Comparison of ENCODE assay signal across 18 cellular contexts in the genomic region with DNA sequence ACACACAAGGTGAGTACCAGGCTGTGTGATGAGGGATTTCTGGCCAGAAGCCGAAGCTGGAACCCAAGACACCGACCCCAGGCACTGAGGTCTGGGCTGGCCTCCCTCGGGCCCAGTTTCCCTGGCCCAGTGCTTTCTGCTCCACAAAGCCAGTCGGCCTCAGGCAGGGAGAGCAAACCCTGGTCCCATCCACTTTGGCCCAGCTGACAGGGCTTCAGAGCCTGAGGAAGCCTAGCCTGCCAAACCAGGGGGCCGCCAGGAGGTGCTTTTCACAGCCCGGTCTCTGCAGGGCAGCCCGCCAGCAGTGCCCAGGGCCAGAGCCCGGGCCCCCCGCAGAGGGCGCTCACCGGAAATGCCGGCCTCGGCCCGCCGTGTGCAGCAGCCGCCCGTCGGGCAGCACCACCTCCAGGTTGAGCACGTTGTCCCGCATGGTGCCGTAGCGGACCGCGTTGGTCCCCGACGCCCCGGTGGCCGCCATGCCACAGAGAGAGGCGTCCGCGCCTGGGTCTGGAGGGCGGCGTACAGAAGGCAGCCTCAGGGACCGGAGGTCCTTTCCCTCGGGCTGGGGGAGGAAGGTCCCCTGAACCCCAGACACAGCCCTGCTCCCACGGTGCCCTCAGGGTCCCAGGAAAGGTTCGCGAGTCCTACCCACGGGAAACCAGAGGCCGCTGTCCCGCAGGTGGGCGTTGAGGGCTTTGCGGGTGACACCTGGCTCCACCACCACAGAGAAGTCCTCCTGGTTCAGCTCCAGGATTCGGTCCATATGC. TPM values are rescaled to one million over a fixed set of nuclear protein-coding genes. Genes with fewer than 3 reads are reported as not detected.
DNase-seq lines count a peak whose midpoint lies in the region; TF ChIP-seq lines count a peak whose summit lies in the region.
"Had no signal": no experiment of that assay in that cellular context is flagged by ENCODE, and none has a peak within 500 bp of the region (broad histone marks: within the 10 kb centered on the region; RNA-seq: fewer than 3 reads in every experiment).

No MANE protein-coding gene starts in this region.

- H3K9me3 ChIP-seq in endodermal cell (ENCODE audit: control insufficient read depth, low read length): no peaks in the 10 kb centered on the region

- no peak overlapping the region for H3K9ac ChIP-seq in endodermal cell (ENCODE audit: extremely low read depth, low read length, poor library complexity, severe bottlenecking)
- H3K9ac ChIP-seq: KMS-11 had no signal

- H3K27me3 Mint-ChIP-seq in endodermal cell (ENCODE audit: insufficient read depth): no peaks in the 10 kb centered on the region

- H3K4me3 ChIP-seq in endodermal cell (ENCODE audit: low read length): no peak overlapping the region
- H3K4me3 ChIP-seq: BLaER1 treated with 17β-estradiol and CSF1 and Interleukin-3, amounts not matched to agents 10 nM and 100 nM had no signal

- intact Hi-C loops in posterior vena cava (cut with DNase I): no loop called here

- peak; percentile 22 for DNase-seq in DMS 273 (lab: John Stamatoyannopoulos, UW; ENCODE audit: unreplicated experiment)
- DNase-seq in DMS 273 treated with DMSO at 0.1 percent for 48 hours (lab: John Stamatoyannopoulos, UW): no peak
- DNase-seq in NCI-H1092 (lab: John Stamatoyannopoulos, UW): peak; percentile 50
- peak; percentile 52 for DNase-seq in endodermal cell
- DNase-seq in posterior vena cava (ENCODE audit: low spot score): peak; percentile 78
- DNase-seq in RWPE1 (ENCODE audit: low spot score): no peak
- DNase-seq in HCEC 1CT: no peak
- no peak for DNase-seq in RKO (ENCODE audit: low spot score)
- DNase-seq: DMS153; NCI-H1105 treated with DMSO at 0.1 percent for 48 hours; NCI-H187; NCI-H2171 treated with DMSO at 0.1 percent for 48 hours; NCI-H524; NK-92 treated with Interleukin-12 subunit alpha and Interleukin-12 subunit beta, amount 100 ng/mL, for 24 hours had no signal

- no peaks in the 10 kb centered on the region for H3K36me3 Mint-ChIP-seq in endodermal cell (ENCODE audit: low read depth)

- H3K4me1 ChIP-seq in endodermal cell (ENCODE audit: control insufficient read depth, insufficient read depth, low read length): no peaks in the 10 kb centered on the region

- no peaks in the 10 kb centered on the region for H3K27me3 ChIP-seq in endodermal cell (ENCODE audit: control insufficient read depth, insufficient read depth, low read length, poor library complexity, severe bottlenecking)

- H3K27ac ChIP-seq in endodermal cell (ENCODE audit: low read depth, low read length) (no peak overlapping the region), RWPE1 (no peak overlapping the region)
- H3K27ac ChIP-seq: 22Rv1, HL-60, KMS-11 had no signal

- peaks cover 38% of the 10 kb centered on the region for H3K4me1 Mint-ChIP-seq in endodermal cell

- peaks cover 12% of the 10 kb centered on the region for H3K9me3 Mint-ChIP-seq in endodermal cell

- POLR2A ChIA-PET in RWPE1 (lab: Yijun Ruan, JAX; ENCODE audit: low non-redundant PET): no interaction called here

- H3K4me3 Mint-ChIP-seq in endodermal cell: no peak overlapping the region

- no peaks in the 10 kb centered on the region for H3K36me3 ChIP-seq in endodermal cell (ENCODE audit: control insufficient read depth, insufficient read depth, low read length)
- H3K36me3 ChIP-seq: BLaER1 treated with 17β-estradiol and CSF1 and Interleukin-3, amounts not matched to agents 10 nM and 100 nM had no signal

- TF ChIP-seq CTCF in endodermal cell (conservative IDR thresholded peaks at IDR 0.05) (no peak), RWPE1 (conservative IDR thresholded peaks at IDR 0.05; ENCODE audit: low read depth) (no peak)

- WGBS in endodermal cell (ENCODE audit: insufficient coverage in 1 of 2, insufficient read length in 1 of 2), 2 experiments: 96 to 97% methylated on average over 19 to 44 of the region's 44 CpGs

- no peak overlapping the region for H3K27ac Mint-ChIP-seq in endodermal cell

- CTCF ChIA-PET in RWPE1 (lab: Yijun Ruan, JAX): interaction anchor here (0.6 to 6.7 kb wide), 2 partner anchors 116 to 1733 kb away, joined by 3 to 71 read pairs; partner anchors contain the start of gene ZNRF1

RNA-seq across cellular contexts. Expression of gene LDHD, which starts 2.2 kb away (rescaled TPM):
- 1 to 10 TPM; 1.4 to 4.3 TPM for total RNA-seq in endodermal cell
- 1.3 TPM for polyA plus RNA-seq in endodermal cell (2013, experiment 1 of 2)
- polyA plus RNA-seq in endodermal cell (2013, experiment 2 of 2): 0.70 TPM
- total RNA-seq in posterior vena cava: 1 to 10 TPM in 1 of 2 donors, under 1 TPM in 1; 0.52 to 2.3 TPM

RNA-seq across cellular contexts. Expression of gene ZFP1, which starts 34.0 kb away (rescaled TPM):
- total RNA-seq in endodermal cell (10 to 100 TPM; 10.4 to 13.3 TPM), posterior vena cava (10 to 100 TPM in 1 of 2 donors, 1 to 10 TPM in 1; 9.1 to 10.2 TPM)
- 29.0 TPM for polyA plus RNA-seq in endodermal cell (2013, experiment 1 of 2)
- 24.5 TPM for polyA plus RNA-seq in endodermal cell (2013, experiment 2 of 2)

Comparison
In these comparisons a context has a peak if more than half of its experiments do, and no peak if none do; other contexts are left out.
1. DNase-seq: peak in DMS 273 (single experiment), NCI-H1092 (single experiment), endodermal cell (single experiment) and posterior vena cava (single experiment); none in DMS 273 treated with DMSO at 0.1 percent for 48 hours (single experiment), RWPE1 (single experiment), HCEC 1CT (single experiment) and RKO (single experiment).